8 cellular contexts compared by ENCODE assay signal in genomic region chr20:46118481-46119020, GRCh38. TPM values are rescaled to one million over a fixed set of nuclear protein-coding genes. Genes with fewer than 3 reads are reported as not detected.
DNase-seq lines count a peak whose midpoint lies in the region; ATAC-seq and FAIRE-seq lines count a peak whose summit lies in the region.

No MANE protein-coding gene starts in this region.

- H3K36me3 ChIP-seq in small intestine (ENCODE audit: control insufficient read depth in 2 of 2, insufficient read depth in 2 of 2, low read length in 2 of 2), result no peaks in the 10 kb centered on the region
- no peaks in the 10 kb centered on the region for H3K36me3 ChIP-seq in effector memory CD4-positive, alpha-beta T cell (ENCODE audit: control insufficient read depth, insufficient read depth, low read length)

- H3K4me3 Mint-ChIP-seq in activated naive CD8-positive, alpha-beta T cell, result peak overlapping the region; percentile 96

- DNase-seq in activated CD8-positive, alpha-beta memory T cell treated with anti-CD3 and anti-CD28 coated beads for 24 hours, result peak; percentile 61
- no peak for DNase-seq in activated CD8-positive, alpha-beta memory T cell treated with anti-CD3 and anti-CD28 coated beads, Interleukin-2, amount 50 U/mL, for 4 hours
- DNase-seq in small intestine, result peak; percentile 15
- DNase-seq in NK-92 treated with Interleukin-12 subunit alpha and Interleukin-12 subunit beta, amount 100 ng/mL, for 24 hours (lab: John Stamatoyannopoulos, UW), result no peak
- DNase-seq in effector memory CD4-positive, alpha-beta T cell, result no peak

- H3K4me1 ChIP-seq in small intestine (ENCODE audit: control insufficient read depth in 2 of 2, insufficient read depth in 1 of 2, low read depth in 1 of 2, low read length in 1 of 2), result no peaks in the 10 kb centered on the region
- H3K4me1 ChIP-seq in effector memory CD4-positive, alpha-beta T cell (ENCODE audit: control insufficient read depth, insufficient read depth, low read length, poor library complexity, severe bottlenecking), result peaks cover 11% of the 10 kb centered on the region

- no peaks in the 10 kb centered on the region for H3K9me3 ChIP-seq in small intestine (ENCODE audit: control insufficient read depth, low read depth)
- no peaks in the 10 kb centered on the region for H3K9me3 ChIP-seq in effector memory CD4-positive, alpha-beta T cell (ENCODE audit: control insufficient read depth, low read length)

- H3K27me3 Mint-ChIP-seq in activated naive CD8-positive, alpha-beta T cell, result peaks cover 3% of the 10 kb centered on the region

- H3K27ac Mint-ChIP-seq in activated naive CD8-positive, alpha-beta T cell, result no peak overlapping the region

- FAIRE-seq in small intestine (lab: Jason Lieb, UNC), result no peak

- peak; percentile 43 for ATAC-seq in HG03108 (IDR thresholded peaks at IDR 0.05; ENCODE audit: unreplicated experiment)

- H3K9me3 Mint-ChIP-seq in activated naive CD8-positive, alpha-beta T cell (ENCODE audit: low read depth), result no peaks in the 10 kb centered on the region

- H3K27me3 ChIP-seq in small intestine (ENCODE audit: control insufficient read depth in 2 of 2, insufficient read depth in 2 of 2, low read length in 2 of 2), result no peaks in the 10 kb centered on the region
- no peaks in the 10 kb centered on the region for H3K27me3 ChIP-seq in effector memory CD4-positive, alpha-beta T cell (replicated peaks; ENCODE audit: control insufficient read depth, insufficient read depth, low read length, poor library complexity, severe bottlenecking)

- H3K4me1 Mint-ChIP-seq in activated naive CD8-positive, alpha-beta T cell (ENCODE audit: low read depth), result peaks cover 18% of the 10 kb centered on the region

- peak overlapping the region; percentile 51 for H3K4me3 ChIP-seq in iPS-11a (ENCODE audit: low read depth, low read length)
- peak overlapping the region; percentile 40 to 49 for H3K4me3 ChIP-seq in small intestine (ENCODE audit: low read depth in 1 of 2, low read length in 2 of 2)
- no peak overlapping the region for H3K4me3 ChIP-seq in effector memory CD4-positive, alpha-beta T cell (ENCODE audit: insufficient read depth, low read depth, low read length, poor library complexity, severe bottlenecking)

- H3K36me3 Mint-ChIP-seq in activated naive CD8-positive, alpha-beta T cell, result no peaks in the 10 kb centered on the region

- WGBS in small intestine, 3 donors, result 9 to 27% (median 17%) methylated on average over 12 to 15 of the region's 15 CpGs

- peak overlapping the region in 1 of 2 donors; percentile 70 for H3K27ac ChIP-seq in small intestine (ENCODE audit: low read depth in 1 of 2, low read length in 1 of 2)
- no peak overlapping the region for H3K27ac ChIP-seq in effector memory CD4-positive, alpha-beta T cell (ENCODE audit: insufficient read depth, low read length, poor library complexity, severe bottlenecking)

RNA-seq across cellular contexts. Expression of gene CD40, which starts 0.4 kb away (rescaled TPM):
- polyA plus RNA-seq in small intestine, result 10 to 100 TPM in 2 of 3 donors, 1 to 10 TPM in 1; 2.0 to 14.5 (median 11.1) TPM

RNA-seq across cellular contexts. Expression of gene NCOA5, which starts 28.8 kb away (rescaled TPM):
- 10 to 100 TPM; 13.2 to 16.2 (median 13.2) TPM for polyA plus RNA-seq in small intestine

Comparison
In these comparisons a context has a peak if more than half of its experiments do, and no peak if none do; other contexts are left out.
1. DNase-seq: peak in activated CD8-positive, alpha-beta memory T cell treated with anti-CD3 and anti-CD28 coated beads for 24 hours (single experiment) and small intestine (single experiment); none in activated CD8-positive, alpha-beta memory T cell treated with anti-CD3 and anti-CD28 coated beads, Interleukin-2, amount 50 U/mL, for 4 hours (single experiment), NK-92 treated with Interleukin-12 subunit alpha and Interleukin-12 subunit beta, amount 100 ng/mL, for 24 hours (single experiment) and effector memory CD4-positive, alpha-beta T cell (0 of 3).